Comparison of ENCODE assay signal across 11 cellular contexts in the genomic region with DNA sequence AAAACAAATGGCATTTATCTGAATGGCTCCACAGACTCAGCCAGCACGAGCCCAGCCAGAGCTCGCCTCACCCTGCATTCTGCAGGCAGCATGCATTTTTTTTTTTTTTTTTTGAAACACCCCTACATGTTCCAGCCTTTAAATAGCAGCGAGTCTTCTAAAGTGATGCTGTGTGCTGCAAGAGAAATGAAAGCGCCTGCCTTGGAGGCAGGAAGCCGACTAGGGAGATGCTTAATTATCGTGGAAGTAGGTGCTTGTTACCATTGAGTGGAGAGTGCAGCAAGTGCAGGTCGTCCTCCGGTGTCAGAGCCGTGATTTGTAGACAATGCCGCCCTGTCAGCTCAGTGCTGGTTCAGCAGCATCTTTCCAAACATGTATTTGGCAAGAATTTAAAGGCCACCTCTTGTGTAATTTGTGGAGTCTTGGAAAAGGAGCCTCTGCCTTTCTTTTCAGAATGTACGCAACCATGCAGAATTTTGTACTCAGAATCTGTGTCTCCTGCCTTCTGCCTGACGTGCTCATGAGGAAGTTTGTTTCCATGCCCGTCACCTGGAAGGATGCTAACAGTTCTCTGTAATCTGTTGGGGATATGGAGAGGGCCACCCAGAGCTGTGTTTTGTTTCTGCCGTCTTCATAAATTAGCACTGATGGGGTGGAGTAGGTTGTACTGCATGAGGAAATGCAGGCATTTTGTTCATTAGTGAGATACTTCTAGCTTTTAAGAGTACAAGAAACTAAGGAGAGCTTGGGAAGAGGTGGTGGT.
DNase-seq lines count a peak whose midpoint lies in the region; ATAC-seq and TF ChIP-seq lines count a peak whose summit lies in the region.
"Had no signal": no experiment of that assay in that cellular context is flagged by ENCODE, and none has a peak within 500 bp of the region (broad histone marks: within the 10 kb centered on the region; RNA-seq: fewer than 3 reads in every experiment).

No MANE protein-coding gene starts in this region.

- TF ChIP-seq POLR2A in erythroblast (IDR thresholded peaks at IDR 0.05; ENCODE audit: low read length), result no peak

- no peaks in the 10 kb centered on the region for H3K9me3 Mint-ChIP-seq in activated naive CD8-positive, alpha-beta T cell (ENCODE audit: low read depth)
- H3K9me3 Mint-ChIP-seq in activated naive CD8-positive, alpha-beta T cell treated with anti-CD3 and anti-CD28 coated beads for 36 hours, result no peaks in the 10 kb centered on the region
- H3K9me3 Mint-ChIP-seq: CD4-positive, CD25-positive, alpha-beta regulatory T cell had no signal

- intact Hi-C loops in aorta (cut with DNase I), result loop anchor here in 1 of 2 donors (10.0 kb wide), 3 partner anchors 102 to 262 kb away; a partner anchor contains a TSS

- H3K9me3 ChIP-seq in muscle layer of duodenum (ENCODE audit: control insufficient read depth in 1 of 2, low read length in 2 of 2), result no peaks in the 10 kb centered on the region
- no peaks in the 10 kb centered on the region for H3K9me3 ChIP-seq in aorta (ENCODE audit: control insufficient read depth, low read length)

- H3K27ac ChIP-seq in cingulate gyrus (ENCODE audit: low read depth, low read length), result peak overlapping the region; percentile 78
- peak overlapping the region; percentile 11 for H3K27ac ChIP-seq in muscle layer of duodenum (ENCODE audit: low read length)
- peak overlapping the region in 1 of 2 donors; percentile 82 for H3K27ac ChIP-seq in aorta (ENCODE audit: low read depth in 1 of 2, low read length in 2 of 2)

- no peaks in the 10 kb centered on the region for H3K27me3 ChIP-seq in muscle layer of duodenum (ENCODE audit: low read depth, low read length)
- H3K27me3 ChIP-seq in aorta (ENCODE audit: control insufficient read depth in 1 of 2, insufficient read depth in 2 of 2, low read length in 1 of 2), result no peaks in the 10 kb centered on the region

- H3K4me1 Mint-ChIP-seq in activated naive CD8-positive, alpha-beta T cell (ENCODE audit: low read depth), result peaks cover 34% of the 10 kb centered on the region
- H3K4me1 Mint-ChIP-seq in activated naive CD8-positive, alpha-beta T cell treated with anti-CD3 and anti-CD28 coated beads for 36 hours, result peaks cover 27% of the 10 kb centered on the region

- ATAC-seq in aorta (ENCODE audit: low FRiP score) (peak; percentile 74), GM19463 (IDR thresholded peaks at IDR 0.05; ENCODE audit: unreplicated experiment) (no peak)
- ATAC-seq: activated naive CD4-positive, alpha-beta T cell treated with anti-CD3 and anti-CD28 coated beads, Interleukin-2, amount 50 U/mL, for 72 hours had no signal

- peak overlapping the region; percentile 10 for H3K27ac Mint-ChIP-seq in activated naive CD8-positive, alpha-beta T cell
- H3K27ac Mint-ChIP-seq in activated naive CD8-positive, alpha-beta T cell treated with anti-CD3 and anti-CD28 coated beads for 36 hours, result no peak overlapping the region
- H3K27ac Mint-ChIP-seq: activated naive CD4-positive, alpha-beta T cell treated with anti-CD3 and anti-CD28 coated beads, Interleukin-2, amount 50 U/mL, for 72 hours had no signal

- 3 to 6% methylated on average over 14 of the region's 14 CpGs for WGBS in aorta, 2 donors

- H3K27me3 Mint-ChIP-seq in activated naive CD8-positive, alpha-beta T cell, result no peaks in the 10 kb centered on the region
- no peaks in the 10 kb centered on the region for H3K27me3 Mint-ChIP-seq in activated naive CD8-positive, alpha-beta T cell treated with anti-CD3 and anti-CD28 coated beads for 36 hours
- H3K27me3 Mint-ChIP-seq: CD4-positive, CD25-positive, alpha-beta regulatory T cell had no signal

- H3K36me3 ChIP-seq in muscle layer of duodenum (ENCODE audit: control insufficient read depth in 1 of 2, insufficient read depth in 2 of 2, low read length in 2 of 2), result peaks cover 0 to 4% of the 10 kb centered on the region in 2 donors
- no peaks in the 10 kb centered on the region for H3K36me3 ChIP-seq in aorta (ENCODE audit: control insufficient read depth in 1 of 2, insufficient read depth in 2 of 2, low read length in 1 of 2)

- H3K4me1 ChIP-seq in muscle layer of duodenum (ENCODE audit: control insufficient read depth in 1 of 2, insufficient read depth in 2 of 2, low read length in 2 of 2), result peaks cover 0 to 12% of the 10 kb centered on the region in 2 donors
- H3K4me1 ChIP-seq in aorta (ENCODE audit: control insufficient read depth in 1 of 2, insufficient read depth in 2 of 2, low read length in 2 of 2), result peaks cover 0 to 2% of the 10 kb centered on the region in 2 donors

- DNase-seq in activated naive CD8-positive, alpha-beta T cell treated with anti-CD3 and anti-CD28 coated beads for 36 hours, result no peak
- DNase-seq in aorta (peak in 1 of 2 donors; percentile 44), kidney glomerular epithelial cell (lab: John Stamatoyannopoulos, UW) (no peak), erythroblast (lab: John Stamatoyannopoulos, UW) (no peak)
- DNase-seq: CD4-positive, CD25-positive, alpha-beta regulatory T cell; GOT3 had no signal

- peak overlapping the region; percentile 24 to 49 for H3K4me3 ChIP-seq in muscle layer of duodenum (ENCODE audit: low read depth in 1 of 2, low read length in 2 of 2)
- peak overlapping the region; percentile 38 to 94 for H3K4me3 ChIP-seq in aorta (ENCODE audit: low read length in 2 of 2)

- H3K4me3 Mint-ChIP-seq in activated naive CD8-positive, alpha-beta T cell, result no peak overlapping the region
- no peak overlapping the region for H3K4me3 Mint-ChIP-seq in activated naive CD8-positive, alpha-beta T cell treated with anti-CD3 and anti-CD28 coated beads for 36 hours
- H3K4me3 Mint-ChIP-seq: CD4-positive, CD25-positive, alpha-beta regulatory T cell had no signal

- H3K36me3 Mint-ChIP-seq in activated naive CD8-positive, alpha-beta T cell, result peaks cover 26% of the 10 kb centered on the region
- H3K36me3 Mint-ChIP-seq in activated naive CD8-positive, alpha-beta T cell treated with anti-CD3 and anti-CD28 coated beads for 36 hours, result peaks cover 33% of the 10 kb centered on the region
